ENCODE assay signal across 28 cellular contexts in genomic region chrX:115895678-115896329, GRCh38.
"Had no signal": no experiment of that assay in that cellular context is flagged by ENCODE, and none has a peak within 500 bp of the region (broad histone marks: within the 10 kb centered on the region; RNA-seq: fewer than 3 reads in every experiment).

No MANE protein-coding gene starts in this region.

- H3K27me3 ChIP-seq: ascending aorta, cardiac muscle cell, colonic mucosa, gastrocnemius medialis, upper lobe of left lung, vagina had no signal

- H3K36me3 Mint-ChIP-seq: activated naive CD4-positive, alpha-beta T cell treated with anti-CD3 and anti-CD28 coated beads, Interleukin-2, amount 10 ng/mL, durations not matched to agents 7 days and 5 days; activated naive CD8-positive, alpha-beta T cell treated with anti-CD3 and anti-CD28 coated beads, Interleukin-2, amount 10 ng/mL, durations not matched to agents 7 days and 5 days; naive thymus-derived CD4-positive, alpha-beta T cell had no signal

- H3K4me3 ChIP-seq: ascending aorta, cardiac muscle cell, colonic mucosa, dorsolateral prefrontal cortex, gastrocnemius medialis, skin epidermis, thoracic aorta, upper lobe of left lung, vagina had no signal

- H3K36me3 ChIP-seq: ascending aorta, cardiac muscle cell, colonic mucosa, gastrocnemius medialis, thoracic aorta, upper lobe of left lung, vagina had no signal

- H3K4me1 Mint-ChIP-seq: activated naive CD4-positive, alpha-beta T cell treated with anti-CD3 and anti-CD28 coated beads, Interleukin-2, amount 10 ng/mL, durations not matched to agents 7 days and 5 days; activated naive CD8-positive, alpha-beta T cell treated with anti-CD3 and anti-CD28 coated beads, Interleukin-2, amount 10 ng/mL, durations not matched to agents 7 days and 5 days; brain had no signal

- H3K27ac Mint-ChIP-seq: activated naive CD4-positive, alpha-beta T cell treated with anti-CD3 and anti-CD28 coated beads, Interleukin-2, amount 10 ng/mL, durations not matched to agents 7 days and 5 days; activated naive CD8-positive, alpha-beta T cell treated with anti-CD3 and anti-CD28 coated beads, Interleukin-2, amount 10 ng/mL, durations not matched to agents 7 days and 5 days; activated T-cell treated with anti-CD3 and anti-CD28 coated beads, Interleukin-2, amount 50 U/mL, for 24 hours; brain; naive thymus-derived CD4-positive, alpha-beta T cell; stimulated activated naive CD8-positive, alpha-beta T cell treated with anti-CD3 and anti-CD28 coated beads, Interleukin-15, Interleukin-2, amounts not matched to agents 100 ng/mL and 50 ng/mL, for 24 hours; T-helper 1 cell treated with Interleukin-12 subunit alpha and Interleukin-12 subunit beta and Interleukin-4 antibody, amounts not matched to agents 30 μg/mL and 1 μg/mL, for 36 hours had no signal

- H3K4me3 Mint-ChIP-seq: activated naive CD4-positive, alpha-beta T cell treated with anti-CD3 and anti-CD28 coated beads, Interleukin-2, amount 10 ng/mL, durations not matched to agents 7 days and 5 days; activated naive CD8-positive, alpha-beta T cell treated with anti-CD3 and anti-CD28 coated beads, Interleukin-2, amount 10 ng/mL, durations not matched to agents 7 days and 5 days; activated T-cell treated with anti-CD3 and anti-CD28 coated beads, Interleukin-2, amount 50 U/mL, for 24 hours; brain; naive thymus-derived CD4-positive, alpha-beta T cell; stimulated activated naive CD8-positive, alpha-beta T cell treated with anti-CD3 and anti-CD28 coated beads, Interleukin-15, Interleukin-2, amounts not matched to agents 100 ng/mL and 50 ng/mL, for 24 hours; T-helper 1 cell treated with Interleukin-12 subunit alpha and Interleukin-12 subunit beta and Interleukin-4 antibody, amounts not matched to agents 30 μg/mL and 1 μg/mL, for 36 hours had no signal

- H3K9me3 ChIP-seq: colonic mucosa, gastrocnemius medialis, thoracic aorta, vagina had no signal

- H3K27ac ChIP-seq: ascending aorta, cardiac muscle cell, colonic mucosa, gastrocnemius medialis, skin epidermis, thoracic aorta, upper lobe of left lung, vagina, VCaP had no signal

- DNase-seq: activated CD4-positive, alpha-beta T cell treated with anti-CD3 and anti-CD28 coated beads for 48 hours; activated CD4-positive, alpha-beta T cell treated with anti-CD3 and anti-CD28 coated beads, Interleukin-2, amount 50 U/mL, for 48 hours; activated CD8-positive, alpha-beta memory T cell treated with anti-CD3 and anti-CD28 coated beads, Interleukin-2, amount 50 U/mL, for 48 hours; activated gamma-delta T cell; activated naive CD4-positive, alpha-beta T cell treated with anti-CD3 and anti-CD28 coated beads, Interleukin-2, amount 10 ng/mL, durations not matched to agents 7 days and 5 days; activated naive CD8-positive, alpha-beta T cell treated with anti-CD3 and anti-CD28 coated beads, Interleukin-2, amount 10 ng/mL, durations not matched to agents 7 days and 5 days; activated T-cell treated with anti-CD3 and anti-CD28 coated beads, Interleukin-2, amount 50 U/mL, for 24 hours; cerebellar nuclear complex; colonic mucosa; dorsolateral prefrontal cortex; effector memory CD4-positive, alpha-beta T cell; gastrocnemius medialis; glutamatergic neuron; left ventricle myocardium superior; naive thymus-derived CD4-positive, alpha-beta T cell; stimulated activated CD4-positive, alpha-beta T cell treated with anti-CD3 and anti-CD28 coated beads, Interleukin-12 subunit alpha, Interleukin-12 subunit beta, amount 100 ng/mL, for 4 hours; stimulated activated CD4-positive, alpha-beta T cell treated with anti-CD3 and anti-CD28 coated beads, Interleukin-4, amount 100 ng/mL, for 1 hour; T-helper 9 cell; upper lobe of left lung had no signal

- H3K4me1 ChIP-seq: gastrocnemius medialis, vagina had no signal

- H3K9me3 Mint-ChIP-seq: activated T-cell treated with anti-CD3 and anti-CD28 coated beads, Interleukin-2, amount 50 U/mL, for 24 hours; stimulated activated naive CD8-positive, alpha-beta T cell treated with anti-CD3 and anti-CD28 coated beads, Interleukin-15, Interleukin-2, amounts not matched to agents 100 ng/mL and 50 ng/mL, for 24 hours had no signal

- H3K27me3 Mint-ChIP-seq: activated naive CD4-positive, alpha-beta T cell treated with anti-CD3 and anti-CD28 coated beads, Interleukin-2, amount 10 ng/mL, durations not matched to agents 7 days and 5 days; activated naive CD8-positive, alpha-beta T cell treated with anti-CD3 and anti-CD28 coated beads, Interleukin-2, amount 10 ng/mL, durations not matched to agents 7 days and 5 days; brain; naive thymus-derived CD4-positive, alpha-beta T cell; stimulated activated naive CD8-positive, alpha-beta T cell treated with anti-CD3 and anti-CD28 coated beads, Interleukin-15, Interleukin-2, amounts not matched to agents 100 ng/mL and 50 ng/mL, for 24 hours had no signal
